13 cellular contexts compared by ENCODE assay signal in the genomic region with DNA sequence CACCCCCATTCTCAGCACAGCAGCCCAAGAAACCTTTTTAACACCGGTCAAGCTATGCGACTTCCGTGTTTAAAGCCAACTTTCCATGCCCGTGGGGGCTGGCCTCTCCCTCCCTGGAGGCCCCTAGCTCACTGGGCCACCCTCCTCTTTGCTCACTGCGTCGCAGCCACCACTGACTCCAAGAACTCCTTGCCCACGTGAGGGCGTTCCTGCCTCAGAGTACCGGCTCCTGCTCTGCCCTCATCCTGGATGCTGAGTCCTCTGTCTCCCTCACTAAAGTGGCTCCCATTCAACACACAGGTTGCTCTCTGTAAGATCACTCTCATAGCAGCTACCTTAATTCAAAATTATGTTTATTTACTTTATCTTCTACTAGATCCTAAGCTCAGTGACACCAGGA. TPM values are rescaled to one million over a fixed set of nuclear protein-coding genes. Genes with fewer than 3 reads are reported as not detected.
DNase-seq lines count a peak whose midpoint lies in the region; ATAC-seq and TF ChIP-seq lines count a peak whose summit lies in the region.
"Had no signal": no experiment of that assay in that cellular context is flagged by ENCODE, and none has a peak within 500 bp of the region (broad histone marks: within the 10 kb centered on the region; RNA-seq: fewer than 3 reads in every experiment).

No MANE protein-coding gene starts in this region.

- no peaks in the 10 kb centered on the region for H3K79me2 ChIP-seq in PC-3 (ENCODE audit: low read length)

- H3K4me3 Mint-ChIP-seq in MCF 10A (ENCODE audit: unreplicated experiment) = no peak overlapping the region
- H3K4me3 Mint-ChIP-seq: activated CD4-positive, alpha-beta memory T cell treated with anti-CD3 and anti-CD28 coated beads, Interleukin-2, amount 10 ng/mL, durations not matched to agents 7 days and 5 days; effector memory CD8-positive, alpha-beta T cell had no signal

- H4K20me1 ChIP-seq in PC-3 (ENCODE audit: low read length) = no peaks in the 10 kb centered on the region

- no peaks in the 10 kb centered on the region for H3K4me1 ChIP-seq in breast epithelium
- H3K4me1 ChIP-seq in mucosa of stomach (ENCODE audit: control insufficient read depth, insufficient read depth, low read length) = peaks cover 21% of the 10 kb centered on the region
- no peaks in the 10 kb centered on the region for H3K4me1 ChIP-seq in PC-3 (ENCODE audit: insufficient read depth, low read length)

- DNase-seq in breast epithelium (ENCODE audit: low spot score in 2 of 2) (no peak), MCF 10A (ENCODE audit: unreplicated experiment) (no peak), epithelial cell of esophagus (ENCODE audit: low read depth) (peak; percentile 47), medulla oblongata (ENCODE audit: extremely low spot score) (no peak), PC-3 (no peak), AG08395 (ENCODE audit: low spot score) (no peak)
- no peak for DNase-seq in stimulated activated CD4-positive, alpha-beta T cell treated with anti-CD3 and anti-CD28 coated beads, Interleukin-15, amount 100 ng/mL, for 24 hours
- DNase-seq: activated CD4-positive, alpha-beta memory T cell treated with anti-CD3 and anti-CD28 coated beads, Interleukin-2, amount 10 ng/mL, durations not matched to agents 7 days and 5 days; activated gamma-delta T cell treated with Interleukin-2 at 50 U/mL for 16 hours; effector memory CD8-positive, alpha-beta T cell; NCI-H2029 treated with DMSO at 0.1 percent for 48 hours; SHP77 had no signal

- intact Hi-C loops in breast epithelium (cut with DNase I; ENCODE audit: low total_unique reads) = no loop called here
- intact Hi-C loops in MCF 10A (cut with micrococcal nuclease) = no loop called here
- intact Hi-C loops in PC-3 (cut with micrococcal nuclease) = no loop called here

- no peak overlapping the region for H3K4me2 ChIP-seq in PC-3 (ENCODE audit: low read length)

- POLR2A ChIA-PET in MCF 10A (lab: Yijun Ruan, JAX) = interaction anchor here (1.4 kb wide), 1 partner anchor 14 kb away, joined by 3 read pairs; no protein-coding TSS in a partner anchor
- POLR2A ChIA-PET in PC-3 (lab: Charles Lee; ENCODE audit: unreplicated experiment) = no interaction called here

- no peaks in the 10 kb centered on the region for H3K27me3 Mint-ChIP-seq in MCF 10A (ENCODE audit: insufficient read depth, unreplicated experiment)
- H3K27me3 Mint-ChIP-seq: activated CD4-positive, alpha-beta memory T cell treated with anti-CD3 and anti-CD28 coated beads, Interleukin-2, amount 10 ng/mL, durations not matched to agents 7 days and 5 days; effector memory CD8-positive, alpha-beta T cell had no signal

- no peaks in the 10 kb centered on the region for H3K9me3 Mint-ChIP-seq in MCF 10A (ENCODE audit: unreplicated experiment)
- H3K9me3 Mint-ChIP-seq: activated CD4-positive, alpha-beta memory T cell treated with anti-CD3 and anti-CD28 coated beads, Interleukin-2, amount 10 ng/mL, durations not matched to agents 7 days and 5 days; effector memory CD8-positive, alpha-beta T cell had no signal

- peak overlapping the region; percentile 49 for H3K9ac ChIP-seq in mucosa of stomach (ENCODE audit: low read length)
- no peak overlapping the region for H3K9ac ChIP-seq in PC-3 (ENCODE audit: low read length)

- BruUV-seq in MCF 10A (replicated peaks; lab: Mats Ljungman, UMichigan) (no TSS peak), PC-3 (replicated peaks; lab: Mats Ljungman, UMichigan) (no TSS peak)

- H3K4me3 ChIP-seq in breast epithelium (no peak overlapping the region), epithelial cell of esophagus (ENCODE audit: low read length) (no peak overlapping the region), mucosa of stomach (ENCODE audit: low read length) (no peak overlapping the region), PC-3 (ENCODE audit: low read length) (no peak overlapping the region)

- H3K36me3 ChIP-seq in breast epithelium (no peaks in the 10 kb centered on the region), mucosa of stomach (ENCODE audit: control insufficient read depth, insufficient read depth, low read length) (no peaks in the 10 kb centered on the region), PC-3 (ENCODE audit: low read depth, low read length) (no peaks in the 10 kb centered on the region)

- no peak for ATAC-seq in PC-3
- ATAC-seq: effector memory CD8-positive, alpha-beta T cell had no signal

- CTCF ChIA-PET in MCF 10A (lab: Yijun Ruan, JAX) = interaction anchor here (0.5 to 1.3 kb wide), 5 partner anchors 14 to 547 kb away, joined by 3 to 4 read pairs (median 3); no protein-coding TSS in a partner anchor
- CTCF ChIA-PET in PC-3 (lab: Charles Lee) = no interaction called here

- peaks cover 11% of the 10 kb centered on the region for H3K4me1 Mint-ChIP-seq in MCF 10A (ENCODE audit: insufficient read depth, unreplicated experiment)

- no peaks in the 10 kb centered on the region for H3K9me3 ChIP-seq in breast epithelium
- H3K9me3 ChIP-seq in mucosa of stomach (ENCODE audit: control insufficient read depth, low read length) = no peaks in the 10 kb centered on the region
- H3K9me3 ChIP-seq in PC-3 (ENCODE audit: low read length) = no peaks in the 10 kb centered on the region

- no peak for TF ChIP-seq CTCF in breast epithelium (IDR thresholded peaks at IDR 0.05)
- no peak for TF ChIP-seq CTCF in MCF 10A (IDR thresholded peaks at IDR 0.05; ENCODE audit: unreplicated experiment)
- TF ChIP-seq CTCF in epithelial cell of esophagus (IDR thresholded peaks at IDR 0.05; ENCODE audit: insufficient read depth, low read depth, low read length, missing control alignments) = peak; percentile 33
- TF ChIP-seq CTCF in PC-3 (conservative IDR thresholded peaks at IDR 0.05; ENCODE audit: low read depth, low read length) = no peak

- H3K27ac ChIP-seq in breast epithelium = peak overlapping the region; percentile 12 to 29
- no peak overlapping the region for H3K27ac ChIP-seq in PC-3 (ENCODE audit: low read length)

- H3K27me3 ChIP-seq in breast epithelium (no peaks in the 10 kb centered on the region), mucosa of stomach (ENCODE audit: control insufficient read depth, insufficient read depth, low read length) (no peaks in the 10 kb centered on the region), PC-3 (ENCODE audit: low read length) (no peaks in the 10 kb centered on the region)

- H2AFZ ChIP-seq in PC-3 (ENCODE audit: low read length) = no peak overlapping the region

- no peaks in the 10 kb centered on the region for H3F3A ChIP-seq in PC-3 (ENCODE audit: low read length, unreplicated experiment)

- TF ChIP-seq POLR2A in breast epithelium (IDR thresholded peaks at IDR 0.05) = no peak

- peaks cover 24% of the 10 kb centered on the region for H3K36me3 Mint-ChIP-seq in MCF 10A (ENCODE audit: insufficient read depth, unreplicated experiment)

- no peaks in the 10 kb centered on the region for H3K9me2 ChIP-seq in PC-3 (replicated peaks; ENCODE audit: low read length)

- H3K27ac Mint-ChIP-seq in MCF 10A (ENCODE audit: low read depth, unreplicated experiment) = no peak overlapping the region
- H3K27ac Mint-ChIP-seq: activated CD4-positive, alpha-beta memory T cell treated with anti-CD3 and anti-CD28 coated beads, Interleukin-2, amount 10 ng/mL, durations not matched to agents 7 days and 5 days had no signal

RNA-seq across cellular contexts. Expression of a gene that starts 8.2 kb away (rescaled TPM):
- total RNA-seq in breast epithelium (10 to 100 TPM; 14.6 to 33.1 (median 16.4) TPM), MCF 10A (2022) (38.6 and 41.9 TPM in 2 replicates), PC-3 (2014; rRNA removed) (10.6 and 14.1 TPM in 2 replicates)
